Comparison of ENCODE assay signal across 8 cellular contexts in genomic region chr15:52020253-52021085, GRCh38. TPM values are rescaled to one million over a fixed set of nuclear protein-coding genes. Genes with fewer than 3 reads are reported as not detected.
DNase-seq lines count a peak whose midpoint lies in the region; ATAC-seq and TF ChIP-seq lines count a peak whose summit lies in the region.

No MANE protein-coding gene starts in this region.

- DNase-seq in activated T-cell treated with anti-CD3 and anti-CD28 coated beads, Interleukin-2, amount 50 U/mL, for 24 hours = no peak
- DNase-seq in activated T-cell treated with anti-CD3 and anti-CD28 coated beads, Interleukin-2, amount 50 U/mL, for 1 hour = no peak
- DNase-seq in SW480 (ENCODE audit: low spot score) (peak; percentile 17), fibroblast of gingiva (ENCODE audit: low read depth) (peak; percentile 20), osteocyte (ENCODE audit: extremely low spot score, unreplicated experiment) (no peak), posterior vena cava (ENCODE audit: low spot score) (no peak), GM03348 (ENCODE audit: low spot score) (no peak)

- no peak for ATAC-seq in GM21360 (IDR thresholded peaks at IDR 0.05; ENCODE audit: unreplicated experiment)

- H3K4me1 Mint-ChIP-seq in activated T-cell treated with anti-CD3 and anti-CD28 coated beads, Interleukin-2, amount 50 U/mL, for 24 hours (ENCODE audit: low read depth) = peaks cover 46% of the 10 kb centered on the region
- peaks cover 43% of the 10 kb centered on the region for H3K4me1 Mint-ChIP-seq in osteocyte (ENCODE audit: unreplicated experiment)

- H3K27me3 Mint-ChIP-seq in activated T-cell treated with anti-CD3 and anti-CD28 coated beads, Interleukin-2, amount 50 U/mL, for 24 hours = no peaks in the 10 kb centered on the region
- no peaks in the 10 kb centered on the region for H3K27me3 Mint-ChIP-seq in osteocyte (ENCODE audit: unreplicated experiment)

- no peaks in the 10 kb centered on the region for H3K9me3 Mint-ChIP-seq in activated T-cell treated with anti-CD3 and anti-CD28 coated beads, Interleukin-2, amount 50 U/mL, for 24 hours
- no peaks in the 10 kb centered on the region for H3K9me3 Mint-ChIP-seq in osteocyte (ENCODE audit: unreplicated experiment)

- no peak for TF ChIP-seq CTCF in osteocyte (IDR thresholded peaks at IDR 0.05)

- peak overlapping the region; percentile 97 for H3K27ac Mint-ChIP-seq in activated T-cell treated with anti-CD3 and anti-CD28 coated beads, Interleukin-2, amount 50 U/mL, for 24 hours
- H3K27ac Mint-ChIP-seq in osteocyte (ENCODE audit: unreplicated experiment) = peak overlapping the region; percentile 98

- H3K4me3 Mint-ChIP-seq in activated T-cell treated with anti-CD3 and anti-CD28 coated beads, Interleukin-2, amount 50 U/mL, for 24 hours = peak overlapping the region; percentile 89
- H3K4me3 Mint-ChIP-seq in osteocyte (ENCODE audit: unreplicated experiment) = peak overlapping the region; percentile 90

- H3K36me3 Mint-ChIP-seq in activated T-cell treated with anti-CD3 and anti-CD28 coated beads, Interleukin-2, amount 50 U/mL, for 24 hours (ENCODE audit: low read depth) = peaks cover 26% of the 10 kb centered on the region
- H3K36me3 Mint-ChIP-seq in osteocyte (ENCODE audit: unreplicated experiment) = no peaks in the 10 kb centered on the region

- intact Hi-C loops in posterior vena cava (cut with DNase I) = no loop called here

RNA-seq across cellular contexts. Expression of gene MAPK6, which starts 1.4 kb away (rescaled TPM):
- total RNA-seq in osteocyte (44.3 and 46.1 TPM in 2 replicates), posterior vena cava (10 to 100 TPM; 22.1 to 36.2 TPM)

RNA-seq across cellular contexts. Expression of gene LEO1, which starts 48.9 kb away (rescaled TPM):
- total RNA-seq in osteocyte = 17.9 and 19.4 TPM in 2 replicates
- 1 to 10 TPM; 9.1 to 10.0 TPM for total RNA-seq in posterior vena cava

Comparison
In these comparisons a context has a peak if more than half of its experiments do, and no peak if none do; other contexts are left out.
1. DNase-seq: peak in SW480 (single experiment) and fibroblast of gingiva (single experiment); none in activated T-cell treated with anti-CD3 and anti-CD28 coated beads, Interleukin-2, amount 50 U/mL, for 24 hours (single experiment), activated T-cell treated with anti-CD3 and anti-CD28 coated beads, Interleukin-2, amount 50 U/mL, for 1 hour (single experiment), osteocyte (single experiment), posterior vena cava (single experiment) and GM03348 (single experiment).